Comparison of ENCODE assay signal across 24 cellular contexts in the genomic region with DNA sequence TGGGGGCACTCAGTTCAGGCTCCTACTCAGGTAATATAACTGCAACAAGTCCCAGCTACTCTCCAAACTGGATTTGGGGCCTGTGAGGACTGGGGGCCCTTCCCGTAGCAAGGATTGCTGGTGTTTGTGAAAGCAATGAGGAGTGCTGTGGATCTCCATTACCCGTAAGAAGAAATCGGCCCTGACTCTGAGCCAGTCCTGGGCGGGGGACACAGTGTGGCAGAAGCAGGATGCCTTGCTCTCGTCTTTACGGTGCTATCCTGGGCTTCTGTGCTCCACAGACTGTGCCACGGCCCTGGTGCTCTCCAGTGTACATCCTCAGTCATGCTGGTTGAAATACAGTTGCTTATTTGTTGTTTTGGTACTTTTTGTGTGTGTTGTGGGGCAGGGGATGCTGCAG.
"Had no signal": no experiment of that assay in that cellular context is flagged by ENCODE, and none has a peak within 500 bp of the region (broad histone marks: within the 10 kb centered on the region; RNA-seq: fewer than 3 reads in every experiment).

No MANE protein-coding gene starts in this region.

- H3K27ac Mint-ChIP-seq: activated CD4-positive, alpha-beta T cell treated with anti-CD3 and anti-CD28 coated beads, Interleukin-2, amount 10 ng/mL, durations not matched to agents 24 days and 14 days; activated naive CD4-positive, alpha-beta T cell treated with anti-CD3 and anti-CD28 coated beads, Interleukin-2, amount 50 U/mL, for 72 hours; activated naive CD8-positive, alpha-beta T cell treated with anti-CD3 and anti-CD28 coated beads, Interleukin-2, amount 50 U/mL, for 24 hours; T-helper 17 cell; WTC11 had no signal

- H3K4me1 Mint-ChIP-seq: activated CD4-positive, alpha-beta T cell treated with anti-CD3 and anti-CD28 coated beads, Interleukin-2, amount 10 ng/mL, durations not matched to agents 24 days and 14 days; activated naive CD8-positive, alpha-beta T cell treated with anti-CD3 and anti-CD28 coated beads, Interleukin-2, amount 50 U/mL, for 24 hours; WTC11 had no signal

- DNase-seq: activated CD4-positive, alpha-beta T cell treated with anti-CD3 and anti-CD28 coated beads for 1 hour; activated CD4-positive, alpha-beta T cell treated with anti-CD3 and anti-CD28 coated beads, Interleukin-2, amount 10 ng/mL, durations not matched to agents 24 days and 14 days; activated CD4-positive, alpha-beta T cell treated with anti-CD3 and anti-CD28 coated beads, Interleukin-2, amount 50 U/mL, for 48 hours; activated effector memory CD4-positive, alpha-beta T cell treated with anti-CD3 and anti-CD28 coated beads, Interleukin-2, amount 50 U/mL, for 16 hours; activated naive CD4-positive, alpha-beta T cell treated with Interleukin-2 at 50 U/mL for 16 hours; activated naive CD8-positive, alpha-beta T cell treated with anti-CD3 and anti-CD28 coated beads, Interleukin-2, amount 50 U/mL, for 24 hours; activated T-cell treated with anti-CD3 and anti-CD28 coated beads, Interleukin-2, amount 50 U/mL, for 1 hour; amniotic stem cell; body of pancreas; NCI-H1092; NCI-H1417; NCI-H1930; NCI-H2171; NCI-H2227 treated with DMSO at 0.1 percent for 48 hours; NCI-H446 treated with DMSO at 0.1 percent for 48 hours; NCI-H526; NCI-H774; SIG-M5; T-helper 17 cell; T-helper 9 cell had no signal

- H3K36me3 ChIP-seq: ascending aorta had no signal

- H3K9ac ChIP-seq: KMS-11 had no signal

- H3K4me3 ChIP-seq: ascending aorta, body of pancreas had no signal

- H3K27me3 ChIP-seq: ascending aorta, body of pancreas had no signal

- H3K27ac ChIP-seq: ascending aorta, body of pancreas, KMS-11 had no signal

- H3K4me3 Mint-ChIP-seq: activated CD4-positive, alpha-beta T cell treated with anti-CD3 and anti-CD28 coated beads, Interleukin-2, amount 10 ng/mL, durations not matched to agents 24 days and 14 days; activated naive CD8-positive, alpha-beta T cell treated with anti-CD3 and anti-CD28 coated beads, Interleukin-2, amount 50 U/mL, for 24 hours; T-helper 17 cell; WTC11 had no signal

- H3K4me1 ChIP-seq: ascending aorta, body of pancreas had no signal

- ATAC-seq: activated naive CD4-positive, alpha-beta T cell treated with anti-CD3 and anti-CD28 coated beads, Interleukin-2, amount 50 U/mL, for 72 hours; activated naive CD8-positive, alpha-beta T cell treated with anti-CD3 and anti-CD28 coated beads, Interleukin-2, amount 50 U/mL, for 24 hours; body of pancreas; T-helper 17 cell; WTC11 had no signal
